Comparison of ENCODE assay signal across 8 cellular contexts in genomic region chr16:67248401-67249177, GRCh38. TPM values are rescaled to one million over a fixed set of nuclear protein-coding genes. Genes with fewer than 3 reads are reported as not detected.
DNase-seq lines count a peak whose midpoint lies in the region; ATAC-seq and TF ChIP-seq lines count a peak whose summit lies in the region.

SLC9A5 (plus strand) TSS chr16:67248979; CDS start chr16:67249015, 36 bp downstream.

- peaks cover 0 to 9% (median 4%) of the 10 kb centered on the region in 7 donors for H3K9me3 Mint-ChIP-seq in CD14-positive monocyte

- WGBS in GM23248 (ENCODE audit: low coverage in 1 of 2, low lambda C conversion rate in 2 of 2, missing lambda C conversion rate in 2 of 2), 2 experiments, result 3% methylated on average over 12 to 50 of the region's 75 CpGs

- peak; percentile 30 for TF ChIP-seq CTCF in CD14-positive monocyte (IDR thresholded peaks at IDR 0.05)

- ATAC-seq in Right ventricle myocardium superior (ENCODE audit: poor library complexity), result no peak
- no peak for ATAC-seq in HG02678 (IDR thresholded peaks at IDR 0.05; ENCODE audit: unreplicated experiment)
- ATAC-seq in GM19463 (IDR thresholded peaks at IDR 0.05; ENCODE audit: unreplicated experiment), result no peak

- peak within 1 kb of the TSS; percentile 88 for H3K4me3 ChIP-seq in GM23248
- peak within 1 kb of the TSS; percentile 61 for H3K4me3 ChIP-seq in rectal smooth muscle tissue (ENCODE audit: low read length)

- H3K4me1 Mint-ChIP-seq in CD14-positive monocyte, result peaks cover 45% of the 10 kb centered on the region

- H3K4me2 ChIP-seq in GM23248 (ENCODE audit: unreplicated experiment), result peak within 1 kb of the TSS; percentile 95

- H3K4me3 Mint-ChIP-seq in CD14-positive monocyte, result peak within 1 kb of the TSS; percentile 92

- no peaks in the 10 kb centered on the region for H3K9me3 ChIP-seq in GM23248 (ENCODE audit: low read depth)

- H3K27ac Mint-ChIP-seq in CD14-positive monocyte, result peak within 1 kb of the TSS in 5 of 7 donors; percentile 37 to 100 (median 69)

- DNase-seq in CD14-positive monocyte (ENCODE audit: low spot score), result no peak
- peak; percentile 65 for DNase-seq in GM23248
- DNase-seq in activated T-cell treated with anti-CD3 and anti-CD28 coated beads, Interleukin-2, amount 50 U/mL, for 1 hour, result peak; percentile 45
- peak; percentile 61 for DNase-seq in Right ventricle myocardium superior
- no peak for DNase-seq in NCI-H2081 treated with DMSO at 0.1 percent for 48 hours (lab: John Stamatoyannopoulos, UW)

- H3K27me3 ChIP-seq in GM23248 (replicated peaks; ENCODE audit: insufficient read depth) (no peaks in the 10 kb centered on the region), rectal smooth muscle tissue (ENCODE audit: control insufficient read depth, insufficient read depth, low read length) (peaks cover 17% of the 10 kb centered on the region)

- H2AFZ ChIP-seq in GM23248, result peak within 1 kb of the TSS; percentile 92

- H3K36me3 ChIP-seq in GM23248 (ENCODE audit: low read depth) (no peaks in the 10 kb centered on the region), rectal smooth muscle tissue (ENCODE audit: control insufficient read depth, insufficient read depth, low read length) (no peaks in the 10 kb centered on the region)

- H3K27ac ChIP-seq in GM23248 (peak within 1 kb of the TSS; percentile 30; the same call in 1 of the 2 replicates), rectal smooth muscle tissue (ENCODE audit: low read depth, low read length) (no peak within 1 kb of the TSS)

- H3K27me3 Mint-ChIP-seq in CD14-positive monocyte (ENCODE audit: low read depth in 3 of 3), result peaks cover 22 to 44% (median 32%) of the 10 kb centered on the region in 3 donors

- H3K4me1 ChIP-seq in GM23248 (ENCODE audit: insufficient read depth), result peaks cover 40% of the 10 kb centered on the region
- H3K4me1 ChIP-seq in rectal smooth muscle tissue (ENCODE audit: control insufficient read depth, insufficient read depth, low read length), result peaks cover 9% of the 10 kb centered on the region

- H3K9ac ChIP-seq in GM23248 (peak within 1 kb of the TSS; percentile 85), rectal smooth muscle tissue (ENCODE audit: low read length) (no peak within 1 kb of the TSS)

- H3F3A ChIP-seq in GM23248 (ENCODE audit: insufficient read depth), result peaks cover 32% of the 10 kb centered on the region

- no peaks in the 10 kb centered on the region for H3K9me2 ChIP-seq in GM23248 (ENCODE audit: insufficient read depth)

- peaks cover 3 to 4% of the 10 kb centered on the region in 2 donors for H3K36me3 Mint-ChIP-seq in CD14-positive monocyte

- intact Hi-C loops in CD14-positive monocyte (cut with micrococcal nuclease), result loop anchor here in 1 of 2 donors (10.0 kb wide), 3 partner anchors 226 to 554 kb away; partner anchors contain the start of genes CMTM4 and CTCF
- intact Hi-C loops in Right ventricle myocardium superior (cut with DNase I), result no loop called here

- in situ Hi-C loops in GM23248 (cut with MboI), result no loop called here

- H4K20me1 ChIP-seq in GM23248 (ENCODE audit: insufficient read depth), result no peaks in the 10 kb centered on the region

- H3K79me2 ChIP-seq in GM23248 (ENCODE audit: insufficient read depth), result peaks cover 7% of the 10 kb centered on the region

RNA-seq across cellular contexts. Expression of gene SLC9A5, which starts in this region (rescaled TPM):
- polyA plus RNA-seq in CD14-positive monocyte (not detected), GM23248 (2016; fragmentation: Nextera tagmentation; extraction: Ambion mirVana) (2.5 and 2.6 TPM in 2 replicates)
- total RNA-seq in GM23248 (2014; rRNA removed; shearing (Covaris generic)), result 2.2 and 2.7 TPM in 2 replicates
- total RNA-seq in Right ventricle myocardium superior, result 0.83 TPM

Comparison
In these comparisons a context has a peak if more than half of its experiments do, and no peak if none do; other contexts are left out.
1. Peak in DNase-seq in Right ventricle myocardium superior; RNA of the gene not detected or under 1 TPM.
2. DNase-seq: peak in GM23248 (single experiment) and activated T-cell treated with anti-CD3 and anti-CD28 coated beads, Interleukin-2, amount 50 U/mL, for 1 hour (single experiment); none in CD14-positive monocyte (single experiment) and NCI-H2081 treated with DMSO at 0.1 percent for 48 hours (single experiment).